Comparison of ENCODE assay signal across 8 cellular contexts in genomic region chr3:58640700-58641372, GRCh38. TPM values are rescaled to one million over a fixed set of nuclear protein-coding genes. Genes with fewer than 3 reads are reported as not detected.
DNase-seq lines count a peak whose midpoint lies in the region; ATAC-seq and TF ChIP-seq lines count a peak whose summit lies in the region.

No MANE protein-coding gene starts in this region.

- peak; percentile 98 for TF ChIP-seq RAD21 in liver (IDR thresholded peaks at IDR 0.05)

- 18% methylated on average over 25 of the region's 25 CpGs for WGBS in liver

- TF ChIP-seq CTCF in 22Rv1 (IDR thresholded peaks at IDR 0.05) (peak; percentile 87), GM12875 (IDR thresholded peaks at IDR 0.05; ENCODE audit: borderline replicate concordance, insufficient read depth, low read depth, low read length) (peak; percentile 92), colonic mucosa (IDR thresholded peaks at IDR 0.05) (peak; percentile 82), liver (IDR thresholded peaks at IDR 0.05; ENCODE audit: low read depth, low read length, missing input control) (peak; percentile 88)

- H3K27me3 ChIP-seq in colonic mucosa (no peaks in the 10 kb centered on the region), liver (ENCODE audit: control insufficient read depth in 4 of 4, insufficient read depth in 4 of 4, low read length in 3 of 4) (no peaks in the 10 kb centered on the region)

- H3K4me1 ChIP-seq in colonic mucosa: no peaks in the 10 kb centered on the region
- peaks cover 0 to 2% (median 0%) of the 10 kb centered on the region in 4 donors for H3K4me1 ChIP-seq in liver (ENCODE audit: control insufficient read depth in 4 of 4, insufficient read depth in 4 of 4, low read length in 3 of 4)

- peak; percentile 87 for ATAC-seq in HG02852 (IDR thresholded peaks at IDR 0.05; ENCODE audit: unreplicated experiment)

- H3K36me3 ChIP-seq in colonic mucosa: peaks cover 3% of the 10 kb centered on the region
- no peaks in the 10 kb centered on the region for H3K36me3 ChIP-seq in liver (ENCODE audit: control insufficient read depth in 4 of 4, insufficient read depth in 3 of 4, low read depth in 1 of 4, low read length in 3 of 4)

- peak; percentile 68 for DNase-seq in NCI-H2196 (lab: John Stamatoyannopoulos, UW; ENCODE audit: unreplicated experiment)
- peak; percentile 20 for DNase-seq in activated CD4-positive, alpha-beta T cell treated with anti-CD3 and anti-CD28 coated beads for 1 hour
- peak; percentile 77 for DNase-seq in colonic mucosa
- DNase-seq in stimulated activated CD8-positive, alpha-beta memory T cell treated with anti-CD3 and anti-CD28 coated beads, Interleukin-12 subunit alpha, Interleukin-12 subunit beta, amount 100 ng/mL, for 1 hour (ENCODE audit: low read depth): peak; percentile 10

- no peaks in the 10 kb centered on the region for H3K9me3 ChIP-seq in colonic mucosa
- no peaks in the 10 kb centered on the region for H3K9me3 ChIP-seq in liver (ENCODE audit: control insufficient read depth in 4 of 4, low read length in 3 of 4)

- intact Hi-C loops in colonic mucosa (cut with DNase I): loop anchor here (5.0 kb wide), 1 partner anchor 66 kb away; no protein-coding TSS in a partner anchor

- H3K27ac ChIP-seq in 22Rv1: no peak overlapping the region
- H3K27ac ChIP-seq in colonic mucosa: no peak overlapping the region
- no peak overlapping the region for H3K27ac ChIP-seq in liver (ENCODE audit: low read depth in 1 of 2, low read length in 2 of 2)

- no peak overlapping the region for H3K4me3 ChIP-seq in GM12875 (ENCODE audit: low read depth, low read length)
- no peak overlapping the region for H3K4me3 ChIP-seq in colonic mucosa
- H3K4me3 ChIP-seq in liver (ENCODE audit: low read depth in 1 of 3, low read length in 3 of 3): no peak overlapping the region

- H3K9ac ChIP-seq in colonic mucosa (ENCODE audit: low read depth in 2 of 2, low read length in 2 of 2) (no peak overlapping the region), liver (ENCODE audit: low read depth in 1 of 2, low read length in 2 of 2) (no peak overlapping the region)

TF ChIP-seq in liver, 16 proteins besides CTCF, POLR2A, EP300 and RAD21:
- no peak for TF ChIP-seq REST (IDR thresholded peaks at IDR 0.05)
- TF ChIP-seq HNF4A (conservative IDR thresholded peaks at IDR 0.05): no peak
- TF ChIP-seq ZBTB33 (IDR thresholded peaks at IDR 0.05): no peak
- no peak for TF ChIP-seq FOXA1 (IDR thresholded peaks at IDR 0.05)
- no peak for TF ChIP-seq NR2F2 (IDR thresholded peaks at IDR 0.05)
- no peak for TF ChIP-seq FOXA2 (IDR thresholded peaks at IDR 0.05)
- TF ChIP-seq JUND (IDR thresholded peaks at IDR 0.05): no peak
- no peak for TF ChIP-seq SP1 (IDR thresholded peaks at IDR 0.05)
TF ChIP-seq in liver: peak in this region for 0.

RNA-seq across cellular contexts. Expression of gene FAM3D, which starts 25.7 kb away (rescaled TPM):
- total RNA-seq in colonic mucosa (100 to 1,000 TPM; 646 to 707 TPM), liver (not detected)
- under 1 TPM in 1 of 2 donors, not detected in 1; 0.09 TPM for polyA plus RNA-seq in liver

Comparison
In these comparisons a context has a peak if more than half of its experiments do, and no peak if none do; other contexts are left out.
1. DNase-seq: peak in every context shown above with its lines; median percentile 77 in colonic mucosa; 68 in NCI-H2196; 20 in activated CD4-positive, alpha-beta T cell treated with anti-CD3 and anti-CD28 coated beads for 1 hour; 10 in stimulated activated CD8-positive, alpha-beta memory T cell treated with anti-CD3 and anti-CD28 coated beads, Interleukin-12 subunit alpha, Interleukin-12 subunit beta, amount 100 ng/mL, for 1 hour.
2. RNA of gene FAM3D, which starts 25.7 kb away (total RNA-seq): 646 to 707 TPM in colonic mucosa; not detected in liver; every median in the first group is over 100 times any median in the second.
3. Peak in every context shown above with its lines, with median percentiles within 50 percentile points of each other: CTCF ChIP-seq.